In genomic region chr22:20624161-20624616, GRCh38 we compare ENCODE assay signal across 10 cellular contexts.
DNase-seq lines count a peak whose midpoint lies in the region; ATAC-seq and TF ChIP-seq lines count a peak whose summit lies in the region.
"Had no signal": no experiment of that assay in that cellular context is flagged by ENCODE, and none has a peak within 500 bp of the region (broad histone marks: within the 10 kb centered on the region; RNA-seq: fewer than 3 reads in every experiment).

No MANE protein-coding gene starts in this region.

- ATAC-seq in activated CD4-positive, alpha-beta T cell treated with anti-CD3 and anti-CD28 coated beads for 36 hours = peak; percentile 93
- ATAC-seq in HG02884 (IDR thresholded peaks at IDR 0.05; ENCODE audit: unreplicated experiment) (peak; percentile 71), GM23338 (no peak)

- no peaks in the 10 kb centered on the region for H3K4me1 ChIP-seq in GM23338 (ENCODE audit: insufficient read depth)

- H3K4me3 ChIP-seq in GM23338 = no peak overlapping the region

- no peaks in the 10 kb centered on the region for H3K27me3 Mint-ChIP-seq in activated CD4-positive, alpha-beta T cell treated with anti-CD3 and anti-CD28 coated beads for 36 hours
- H3K27me3 Mint-ChIP-seq in GM23338 (ENCODE audit: insufficient read depth, low read depth, poor library complexity) = peaks cover 7% of the 10 kb centered on the region

- intact Hi-C loops in activated CD4-positive, alpha-beta T cell treated with anti-CD3 and anti-CD28 coated beads for 36 hours (cut with DNase I, micrococcal nuclease) = loop anchor here (1.0 to 2.0 kb wide), 2 partner anchors 73 to 79 kb away; no protein-coding TSS in a partner anchor
- intact Hi-C loops in posterior vena cava (cut with DNase I) = no loop called here

- no peaks in the 10 kb centered on the region for H3F3A ChIP-seq in GM23338 (replicated peaks; ENCODE audit: low read depth)

- no peaks in the 10 kb centered on the region for H4K20me1 ChIP-seq in GM23338 (replicated peaks; ENCODE audit: insufficient read depth)

- H2AFZ ChIP-seq in GM23338 = no peak overlapping the region

- CTCF ChIA-PET in activated CD4-positive, alpha-beta T cell treated with anti-CD3 and anti-CD28 coated beads for 36 hours (lab: Charles Lee) = interaction anchor here (0.6 to 1.1 kb wide), 3 partner anchors 13 to 76 kb away, joined by 3 to 5 read pairs (median 4); no protein-coding TSS in a partner anchor

- no peaks in the 10 kb centered on the region for H3K27me3 ChIP-seq in GM23338 (ENCODE audit: insufficient read depth)

- no peaks in the 10 kb centered on the region for H3K36me3 ChIP-seq in GM23338 (ENCODE audit: insufficient read depth)

- POLR2A ChIA-PET in activated CD4-positive, alpha-beta T cell treated with anti-CD3 and anti-CD28 coated beads for 36 hours (lab: Charles Lee) = no interaction called here

- no peak overlapping the region for H3K27ac Mint-ChIP-seq in activated CD4-positive, alpha-beta T cell treated with anti-CD3 and anti-CD28 coated beads for 36 hours
- no peak overlapping the region for H3K27ac Mint-ChIP-seq in GM23338

- H3K36me3 Mint-ChIP-seq in activated CD4-positive, alpha-beta T cell treated with anti-CD3 and anti-CD28 coated beads for 36 hours (ENCODE audit: low read depth) = no peaks in the 10 kb centered on the region
- no peaks in the 10 kb centered on the region for H3K36me3 Mint-ChIP-seq in GM23338 (ENCODE audit: low read depth)

- H3K79me2 ChIP-seq in GM23338 (replicated peaks; ENCODE audit: insufficient read depth) = no peaks in the 10 kb centered on the region

- H3K4me1 Mint-ChIP-seq in activated CD4-positive, alpha-beta T cell treated with anti-CD3 and anti-CD28 coated beads for 36 hours = peaks cover 20% of the 10 kb centered on the region
- H3K4me1 Mint-ChIP-seq in GM23338 = no peaks in the 10 kb centered on the region

- DNase-seq in activated CD4-positive, alpha-beta T cell treated with anti-CD3 and anti-CD28 coated beads for 36 hours = peak; percentile 81
- no peak for DNase-seq in activated CD4-positive, alpha-beta T cell treated with anti-CD3 and anti-CD28 coated beads, Interleukin-2, amount 50 U/mL, for 1 hour
- DNase-seq in activated CD8-positive, alpha-beta memory T cell treated with anti-CD3 and anti-CD28 coated beads, Interleukin-2, amount 50 U/mL, for 24 hours (ENCODE audit: extremely low read depth) = peak; percentile 37
- DNase-seq in stimulated activated CD8-positive, alpha-beta memory T cell treated with anti-CD3 and anti-CD28 coated beads, Interleukin-4, amount 100 ng/mL, for 48 hours = peak; percentile 77
- DNase-seq in GM23338 (ENCODE audit: low spot score) (no peak), posterior vena cava (ENCODE audit: low spot score) (no peak), COR-L47 (lab: John Stamatoyannopoulos, UW) (no peak)
- DNase-seq: ACHN, NCI-H774 had no signal

- H3K9me3 Mint-ChIP-seq in activated CD4-positive, alpha-beta T cell treated with anti-CD3 and anti-CD28 coated beads for 36 hours (ENCODE audit: low read depth) = no peaks in the 10 kb centered on the region
- H3K9me3 Mint-ChIP-seq in GM23338 = no peaks in the 10 kb centered on the region

- no peak overlapping the region for H3K4me2 ChIP-seq in GM23338

- no peaks in the 10 kb centered on the region for H3K9me2 ChIP-seq in GM23338 (ENCODE audit: insufficient read depth)

- no peak overlapping the region for H3K27ac ChIP-seq in GM23338 (ENCODE audit: low read depth)

- H3K4me3 Mint-ChIP-seq in activated CD4-positive, alpha-beta T cell treated with anti-CD3 and anti-CD28 coated beads for 36 hours = no peak overlapping the region
- no peak overlapping the region for H3K4me3 Mint-ChIP-seq in GM23338

- TF ChIP-seq CTCF in GM23338 (conservative IDR thresholded peaks at IDR 0.05; ENCODE audit: low read depth in 2 of 2) = no peak

TF ChIP-seq in GM23338, 12 proteins besides CTCF, POLR2A, EP300 and RAD21 (continues in another document):
- TF ChIP-seq STAT1 (IDR thresholded peaks at IDR 0.05; ENCODE audit: unreplicated experiment) (no peak), ZNF331 (CRISPR knock-in tag; IDR thresholded peaks at IDR 0.05; ENCODE audit: low read depth) (no peak), EZH2phosphoT487 (IDR thresholded peaks at IDR 0.05; ENCODE audit: unreplicated experiment) (no peak), NANOG (IDR thresholded peaks at IDR 0.05; ENCODE audit: borderline replicate concordance) (no peak), EZH2 (IDR thresholded peaks at IDR 0.05; ENCODE audit: low read depth, unreplicated experiment) (no peak), POLR2AphosphoS5 (IDR thresholded peaks at IDR 0.05; ENCODE audit: low read depth) (no peak), ZNF462 (CRISPR knock-in tag; IDR thresholded peaks at IDR 0.05) (no peak), ZNF114 (CRISPR knock-in tag; IDR thresholded peaks at IDR 0.05) (no peak), CREB1 (CRISPR knock-in tag; IDR thresholded peaks at IDR 0.05; ENCODE audit: low read depth) (no peak), JUNB (IDR thresholded peaks at IDR 0.05; ENCODE audit: unreplicated experiment) (no peak)
- TF ChIP-seq, protein P1, sequence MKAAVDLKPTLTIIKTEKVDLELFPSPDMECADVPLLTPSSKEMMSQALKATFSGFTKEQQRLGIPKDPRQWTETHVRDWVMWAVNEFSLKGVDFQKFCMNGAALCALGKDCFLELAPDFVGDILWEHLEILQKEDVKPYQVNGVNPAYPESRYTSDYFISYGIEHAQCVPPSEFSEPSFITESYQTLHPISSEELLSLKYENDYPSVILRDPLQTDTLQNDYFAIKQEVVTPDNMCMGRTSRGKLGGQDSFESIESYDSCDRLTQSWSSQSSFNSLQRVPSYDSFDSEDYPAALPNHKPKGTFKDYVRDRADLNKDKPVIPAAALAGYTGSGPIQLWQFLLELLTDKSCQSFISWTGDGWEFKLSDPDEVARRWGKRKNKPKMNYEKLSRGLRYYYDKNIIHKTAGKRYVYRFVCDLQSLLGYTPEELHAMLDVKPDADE (IDR thresholded peaks at IDR 0.05) = no peak

Comparison
In these comparisons a context has a peak if more than half of its experiments do, and no peak if none do; other contexts are left out.
1. DNase-seq: peak in activated CD4-positive, alpha-beta T cell treated with anti-CD3 and anti-CD28 coated beads for 36 hours (single experiment), activated CD8-positive, alpha-beta memory T cell treated with anti-CD3 and anti-CD28 coated beads, Interleukin-2, amount 50 U/mL, for 24 hours (single experiment) and stimulated activated CD8-positive, alpha-beta memory T cell treated with anti-CD3 and anti-CD28 coated beads, Interleukin-4, amount 100 ng/mL, for 48 hours (single experiment); none in activated CD4-positive, alpha-beta T cell treated with anti-CD3 and anti-CD28 coated beads, Interleukin-2, amount 50 U/mL, for 1 hour (single experiment), GM23338 (single experiment), posterior vena cava (single experiment) and COR-L47 (single experiment).
2. intact Hi-C loops: an anchor here in activated CD4-positive, alpha-beta T cell treated with anti-CD3 and anti-CD28 coated beads for 36 hours (1.0 to 2.0 kb wide); none called in posterior vena cava.